In the genomic region with DNA sequence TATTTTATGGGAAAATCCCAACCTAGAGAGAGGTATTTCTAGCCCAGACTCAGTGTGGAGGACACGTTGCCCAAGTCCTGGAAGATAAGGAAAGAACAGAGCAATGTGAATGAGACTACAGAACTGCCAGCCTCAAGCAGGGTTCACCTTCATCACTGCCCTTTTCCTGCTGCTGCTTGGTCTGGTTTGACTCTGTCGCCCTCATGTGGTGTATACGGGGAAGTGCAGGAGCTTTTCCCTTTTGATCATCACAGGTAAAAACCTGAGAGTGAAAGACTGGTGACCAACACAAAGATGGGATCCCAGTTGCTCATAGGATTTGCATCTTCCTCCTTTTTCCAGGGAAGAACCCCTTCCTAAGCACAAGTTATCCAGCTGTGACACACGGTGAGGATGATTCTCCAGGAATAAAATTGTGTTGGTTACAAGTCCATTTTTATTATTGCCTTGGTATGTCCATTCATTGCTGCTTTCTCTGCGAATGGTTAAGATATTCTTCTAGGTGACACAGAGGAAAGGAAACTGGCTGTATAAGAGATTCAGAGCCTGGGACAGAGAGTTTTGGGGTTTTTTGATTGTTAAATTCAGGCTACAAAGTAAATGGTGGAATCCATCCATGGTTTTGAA, we compare ENCODE assay signal across 1 cellular context.
TF ChIP-seq lines count a peak whose summit lies in the region.

No MANE protein-coding gene starts in this region.

TF ChIP-seq in GM12878, 131 proteins besides CTCF, POLR2A, EP300 and RAD21 (continued from another document):
- TF ChIP-seq POU2F2 (IDR thresholded peaks at IDR 0.05; ENCODE audit: borderline replicate concordance, low read depth, low read length) (0 out of 3 replicates have a peak, but pooled peaks have one; percentile 46), FOS (IDR thresholded peaks at IDR 0.05; ENCODE audit: borderline replicate concordance, extremely low read depth, insufficient read length) (no peak), YY1 (IDR thresholded peaks at IDR 0.05; ENCODE audit: low read depth, low read length) (peak; percentile 56; the same call in 1 of the 2 replicates), KDM1A (IDR thresholded peaks at IDR 0.05; ENCODE audit: borderline replicate concordance) (no peak)
- TF ChIP-seq, protein P1, sequence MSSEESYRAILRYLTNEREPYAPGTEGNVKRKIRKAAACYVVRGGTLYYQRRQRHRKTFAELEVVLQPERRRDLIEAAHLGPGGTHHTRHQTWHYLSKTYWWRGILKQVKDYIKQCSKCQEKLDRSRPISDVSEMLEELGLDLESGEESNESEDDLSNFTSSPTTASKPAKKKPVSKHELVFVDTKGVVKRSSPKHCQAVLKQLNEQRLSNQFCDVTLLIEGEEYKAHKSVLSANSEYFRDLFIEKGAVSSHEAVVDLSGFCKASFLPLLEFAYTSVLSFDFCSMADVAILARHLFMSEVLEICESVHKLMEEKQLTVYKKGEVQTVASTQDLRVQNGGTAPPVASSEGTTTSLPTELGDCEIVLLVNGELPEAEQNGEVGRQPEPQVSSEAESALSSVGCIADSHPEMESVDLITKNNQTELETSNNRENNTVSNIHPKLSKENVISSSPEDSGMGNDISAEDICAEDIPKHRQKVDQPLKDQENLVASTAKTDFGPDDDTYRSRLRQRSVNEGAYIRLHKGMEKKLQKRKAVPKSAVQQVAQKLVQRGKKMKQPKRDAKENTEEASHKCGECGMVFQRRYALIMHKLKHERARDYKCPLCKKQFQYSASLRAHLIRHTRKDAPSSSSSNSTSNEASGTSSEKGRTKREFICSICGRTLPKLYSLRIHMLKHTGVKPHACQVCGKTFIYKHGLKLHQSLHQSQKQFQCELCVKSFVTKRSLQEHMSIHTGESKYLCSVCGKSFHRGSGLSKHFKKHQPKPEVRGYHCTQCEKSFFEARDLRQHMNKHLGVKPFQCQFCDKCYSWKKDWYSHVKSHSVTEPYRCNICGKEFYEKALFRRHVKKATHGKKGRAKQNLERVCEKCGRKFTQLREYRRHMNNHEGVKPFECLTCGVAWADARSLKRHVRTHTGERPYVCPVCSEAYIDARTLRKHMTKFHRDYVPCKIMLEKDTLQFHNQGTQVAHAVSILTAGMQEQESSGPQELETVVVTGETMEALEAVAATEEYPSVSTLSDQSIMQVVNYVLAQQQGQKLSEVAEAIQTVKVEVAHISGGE (CRISPR knock-in tag; IDR thresholded peaks at IDR 0.05): no peak
- TF ChIP-seq, protein P2, sequence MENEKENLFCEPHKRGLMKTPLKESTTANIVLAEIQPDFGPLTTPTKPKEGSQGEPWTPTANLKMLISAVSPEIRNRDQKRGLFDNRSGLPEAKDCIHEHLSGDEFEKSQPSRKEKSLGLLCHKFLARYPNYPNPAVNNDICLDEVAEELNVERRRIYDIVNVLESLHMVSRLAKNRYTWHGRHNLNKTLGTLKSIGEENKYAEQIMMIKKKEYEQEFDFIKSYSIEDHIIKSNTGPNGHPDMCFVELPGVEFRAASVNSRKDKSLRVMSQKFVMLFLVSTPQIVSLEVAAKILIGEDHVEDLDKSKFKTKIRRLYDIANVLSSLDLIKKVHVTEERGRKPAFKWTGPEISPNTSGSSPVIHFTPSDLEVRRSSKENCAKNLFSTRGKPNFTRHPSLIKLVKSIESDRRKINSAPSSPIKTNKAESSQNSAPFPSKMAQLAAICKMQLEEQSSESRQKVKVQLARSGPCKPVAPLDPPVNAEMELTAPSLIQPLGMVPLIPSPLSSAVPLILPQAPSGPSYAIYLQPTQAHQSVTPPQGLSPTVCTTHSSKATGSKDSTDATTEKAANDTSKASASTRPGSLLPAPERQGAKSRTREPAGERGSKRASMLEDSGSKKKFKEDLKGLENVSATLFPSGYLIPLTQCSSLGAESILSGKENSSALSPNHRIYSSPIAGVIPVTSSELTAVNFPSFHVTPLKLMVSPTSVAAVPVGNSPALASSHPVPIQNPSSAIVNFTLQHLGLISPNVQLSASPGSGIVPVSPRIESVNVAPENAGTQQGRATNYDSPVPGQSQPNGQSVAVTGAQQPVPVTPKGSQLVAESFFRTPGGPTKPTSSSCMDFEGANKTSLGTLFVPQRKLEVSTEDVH (IDR thresholded peaks at IDR 0.05; ENCODE audit: low read depth, partially characterized antibody): no peak
